In genomic region chr6:138289739-138290138, GRCh38 we compare ENCODE assay signal across 10 cellular contexts.
A peak's percentile ranks its signal among the peaks of the same experiment; 100 is the strongest.
DNase-seq lines count a peak whose midpoint lies in the region; ATAC-seq and TF ChIP-seq lines count a peak whose summit lies in the region.
"Had no signal": no experiment of that assay in that cellular context is flagged by ENCODE, and none has a peak within 500 bp of the region (broad histone marks: within the 10 kb centered on the region; RNA-seq: fewer than 3 reads in every experiment).

No MANE protein-coding gene starts in this region.

- intact Hi-C loops in heart left ventricle (cut with DNase I) = loop anchor here in 9 of 10 donors (2.0 to 10.0 kb wide), 10 partner anchors 105 to 305 kb away; partner anchors contain the start of gene HEBP2 (in 4 of the 9)
- intact Hi-C loops in uterus (cut with DNase I; ENCODE audit: low total_unique reads) = no loop called here

- H3K4me1 ChIP-seq in heart left ventricle (no peaks in the 10 kb centered on the region), uterus (no peaks in the 10 kb centered on the region)

- H3K4me3 ChIP-seq in heart left ventricle (no peak overlapping the region), uterus (no peak overlapping the region)
- H3K4me3 ChIP-seq: skin epidermis had no signal

- peaks cover 0 to 4% (median 0%) of the 10 kb centered on the region in 9 donors for H3K36me3 ChIP-seq in heart left ventricle
- H3K36me3 ChIP-seq in uterus = no peaks in the 10 kb centered on the region

- WGBS in heart left ventricle, 4 donors = 61 to 67% (median 63%) methylated on average over 6 of the region's 6 CpGs

- TF ChIP-seq CTCF in heart left ventricle (IDR thresholded peaks at IDR 0.05) = peak in 8 of 12 donors; percentile 17 to 39 (median 20)
- TF ChIP-seq CTCF in uterus (IDR thresholded peaks at IDR 0.05) = no peak

- H3K9me3 ChIP-seq in heart left ventricle (no peaks in the 10 kb centered on the region), uterus (no peaks in the 10 kb centered on the region)

- DNase-seq in stimulated activated CD4-positive, alpha-beta T cell treated with anti-CD3 and anti-CD28 coated beads, Interleukin-15, amount 100 ng/mL, for 24 hours = peak; percentile 8
- DNase-seq in stimulated activated CD4-positive, alpha-beta T cell treated with anti-CD3 and anti-CD28 coated beads, Interleukin-4, amount 100 ng/mL, for 24 hours = no peak
- DNase-seq in NCI-H345 treated with DMSO at 0.1 percent for 48 hours (lab: John Stamatoyannopoulos, UW; ENCODE audit: unreplicated experiment) (peak; percentile 78), heart left ventricle (peak in 2 of 5 donors; percentile 43 to 66), uterus (no peak)
- DNase-seq: activated CD8-positive, alpha-beta memory T cell treated with anti-CD3 and anti-CD28 coated beads for 24 hours had no signal

- H3K27me3 ChIP-seq in heart left ventricle (no peaks in the 10 kb centered on the region), uterus (no peaks in the 10 kb centered on the region)

- TF ChIP-seq POLR2A in heart left ventricle (IDR thresholded peaks at IDR 0.05) (no peak), uterus (IDR thresholded peaks at IDR 0.05) (no peak)

- H3K27ac ChIP-seq in heart left ventricle (no peak overlapping the region), uterus (no peak overlapping the region)
- H3K27ac ChIP-seq: skin epidermis had no signal

- peak in 3 of 4 donors; percentile 45 to 63 (median 54) for ATAC-seq in heart left ventricle
- no peak for ATAC-seq in GM21515 (IDR thresholded peaks at IDR 0.05; ENCODE audit: unreplicated experiment)
- ATAC-seq in GM18907 (IDR thresholded peaks at IDR 0.05; ENCODE audit: unreplicated experiment) = no peak
- ATAC-seq in HG03378 (IDR thresholded peaks at IDR 0.05; ENCODE audit: unreplicated experiment) = no peak

Comparison
In these comparisons a context has a peak if more than half of its experiments do, and no peak if none do; other contexts are left out.
1. DNase-seq: peak in stimulated activated CD4-positive, alpha-beta T cell treated with anti-CD3 and anti-CD28 coated beads, Interleukin-15, amount 100 ng/mL, for 24 hours (single experiment) and NCI-H345 treated with DMSO at 0.1 percent for 48 hours (single experiment); none in stimulated activated CD4-positive, alpha-beta T cell treated with anti-CD3 and anti-CD28 coated beads, Interleukin-4, amount 100 ng/mL, for 24 hours (single experiment) and uterus (0 of 2).
2. ATAC-seq: peak in heart left ventricle (3 of 4); none in GM21515 (single experiment), GM18907 (single experiment) and HG03378 (single experiment).
3. CTCF ChIP-seq: peak in heart left ventricle (8 of 12); none in uterus (0 of 4).